ENCODE assay signal across 8 cellular contexts in genomic region chr17:80005360-80006338, GRCh38.
DNase-seq lines count a peak whose midpoint lies in the region; ATAC-seq and TF ChIP-seq lines count a peak whose summit lies in the region.

No MANE protein-coding gene starts in this region.

- peak overlapping the region; percentile 66 for H3K27ac ChIP-seq in WERI-Rb-1

- no peaks in the 10 kb centered on the region for H3K27me3 ChIP-seq in WERI-Rb-1 (ENCODE audit: insufficient read depth, low read depth, severe bottlenecking)

- H3K4me3 ChIP-seq in LNCaP clone FGC (ENCODE audit: low read depth, low read length) (no peak overlapping the region), WERI-Rb-1 (ENCODE audit: low read depth, low read length) (no peak overlapping the region)

- ATAC-seq in HG02852 (IDR thresholded peaks at IDR 0.05; ENCODE audit: unreplicated experiment): no peak

- peaks cover 86% of the 10 kb centered on the region for H3K36me3 ChIP-seq in WERI-Rb-1

- peaks cover 2% of the 10 kb centered on the region for H3K9me3 ChIP-seq in WERI-Rb-1 (ENCODE audit: severe bottlenecking)

- DNase-seq in DMS 273 (lab: John Stamatoyannopoulos, UW; ENCODE audit: unreplicated experiment) (peak; percentile 72), DMS 273 treated with DMSO at 0.1 percent for 48 hours (lab: John Stamatoyannopoulos, UW) (no peak), LNCaP clone FGC (ENCODE audit: low read depth) (no peak), WERI-Rb-1 (peak; percentile 77), kidney tubule cell (ENCODE audit: low spot score) (peak; percentile 55)
- peak; percentile 54 for DNase-seq in central memory CD4-positive, alpha-beta T cell
- peak; percentile 26 to 37 for DNase-seq in stimulated activated CD8-positive, alpha-beta memory T cell treated with anti-CD3 and anti-CD28 coated beads, Interleukin-2, amount 100 ng/mL, for 48 hours (ENCODE audit: low read depth in 2 of 2)

- peak; percentile 85 for TF ChIP-seq CTCF in LNCaP clone FGC (IDR thresholded peaks at IDR 0.05; ENCODE audit: control insufficient read depth, extremely low read depth, insufficient read depth)
- TF ChIP-seq CTCF in WERI-Rb-1 (IDR thresholded peaks at IDR 0.05; ENCODE audit: low read depth, low read length): peak; percentile 97

Comparison
In these comparisons a context has a peak if more than half of its experiments do, and no peak if none do; other contexts are left out.
1. DNase-seq: peak in DMS 273 (single experiment), WERI-Rb-1 (single experiment), central memory CD4-positive, alpha-beta T cell (single experiment), kidney tubule cell (single experiment) and stimulated activated CD8-positive, alpha-beta memory T cell treated with anti-CD3 and anti-CD28 coated beads, Interleukin-2, amount 100 ng/mL, for 48 hours (2 of 2); none in DMS 273 treated with DMSO at 0.1 percent for 48 hours (single experiment) and LNCaP clone FGC (single experiment).